In the genomic region with DNA sequence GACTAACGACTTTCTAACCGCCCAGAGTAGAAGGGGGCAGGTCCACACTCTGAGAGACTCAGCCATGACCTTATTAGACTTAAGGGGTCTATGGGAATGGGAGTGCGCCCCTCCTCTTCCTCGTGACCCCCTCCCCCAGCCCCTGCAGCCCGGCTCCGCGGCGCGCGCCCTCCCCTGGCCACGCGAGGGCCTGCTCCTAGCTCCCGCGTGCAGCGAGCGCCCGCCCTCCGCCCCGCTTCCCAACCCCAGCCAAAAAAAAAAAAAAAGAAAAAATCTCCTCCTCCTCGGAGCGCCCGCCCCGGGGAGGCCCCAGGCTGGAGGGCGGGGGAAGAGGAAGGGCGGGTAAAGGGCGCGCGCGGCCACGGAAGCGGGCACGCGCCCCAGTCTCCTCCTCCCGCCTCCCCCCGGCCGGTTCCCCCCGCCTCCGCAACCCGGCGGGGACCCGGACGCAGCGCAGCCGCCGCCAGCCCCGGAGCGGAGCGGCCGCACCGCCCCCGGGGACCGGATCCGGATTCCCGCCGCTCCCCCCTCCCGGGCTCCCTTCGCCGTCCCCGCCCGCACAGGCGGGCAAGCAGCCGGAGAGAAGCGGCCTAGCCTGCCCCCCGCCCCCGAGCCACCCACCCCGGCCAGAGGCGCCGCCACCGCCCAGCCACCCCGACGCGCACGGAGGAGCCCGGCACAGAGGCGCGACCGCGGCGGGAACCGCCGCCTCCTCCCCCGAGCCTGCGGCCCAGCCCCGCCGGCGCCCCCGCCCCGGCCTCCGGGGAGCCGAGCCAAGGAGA, we compare ENCODE assay signal across 8 cellular contexts. TPM values are rescaled to one million over a fixed set of nuclear protein-coding genes. Genes with fewer than 3 reads are reported as not detected.
DNase-seq lines count a peak whose midpoint lies in the region; ATAC-seq and TF ChIP-seq lines count a peak whose summit lies in the region.

No MANE protein-coding gene starts in this region.

- peak overlapping the region; percentile 98 for H2BK15ac ChIP-seq in mesenchymal stem cell (ENCODE audit: low read depth, poor library complexity, severe bottlenecking)

- H3K4me2 ChIP-seq in mesenchymal stem cell (ENCODE audit: low read length, poor library complexity, severe bottlenecking): peak overlapping the region; percentile 91

- H2BK120ac ChIP-seq in mesenchymal stem cell (ENCODE audit: low read depth, low read length): peak overlapping the region; percentile 99

- no peak overlapping the region for H2AK5ac ChIP-seq in mesenchymal stem cell (ENCODE audit: low read length, severe bottlenecking)

- peak overlapping the region; percentile 93 for H2BK5ac ChIP-seq in mesenchymal stem cell (ENCODE audit: low read depth, low read length, poor library complexity, severe bottlenecking)

- H3K4me1 Mint-ChIP-seq in effector memory CD8-positive, alpha-beta T cell (ENCODE audit: low read depth in 2 of 2): peaks cover 41 to 47% of the 10 kb centered on the region in 2 donors

- DNase-seq in BJ (ENCODE audit: low read depth) (no peak), HPDE6-E6E7 (ENCODE audit: extremely low spot score) (peak; percentile 63), NCI-H82 treated with DMSO at 0.1 percent for 48 hours (lab: John Stamatoyannopoulos, UW; ENCODE audit: unreplicated experiment) (peak; percentile 86), mesenchymal stem cell (peak; percentile 94)
- peak; percentile 94 for DNase-seq in activated CD8-positive, alpha-beta memory T cell treated with anti-CD3 and anti-CD28 coated beads for 24 hours
- peak; percentile 80 to 84 (median 83) for DNase-seq in effector memory CD8-positive, alpha-beta T cell
- DNase-seq in stimulated activated CD8-positive, alpha-beta memory T cell treated with anti-CD3 and anti-CD28 coated beads, Interleukin-12 subunit alpha, Interleukin-12 subunit beta, amount 100 ng/mL, for 1 hour (ENCODE audit: low read depth): peak; percentile 77

- peak overlapping the region; percentile 86 to 87 for H3K27ac Mint-ChIP-seq in effector memory CD8-positive, alpha-beta T cell

- TF ChIP-seq CTCF in BJ (IDR thresholded peaks at IDR 0.05; ENCODE audit: insufficient read depth, low read depth, low read length): peak; percentile 54

- ATAC-seq in GM19351 (IDR thresholded peaks at IDR 0.05; ENCODE audit: unreplicated experiment): peak; percentile 23
- ATAC-seq in effector memory CD8-positive, alpha-beta T cell (replicated peaks): peak; percentile 42

- no peaks in the 10 kb centered on the region for H3K9me3 Mint-ChIP-seq in effector memory CD8-positive, alpha-beta T cell

- H3K18ac ChIP-seq in mesenchymal stem cell (ENCODE audit: low read depth in 1 of 2, low read length in 2 of 2): peak overlapping the region; percentile 46 to 83

- peak overlapping the region; percentile 90 for H3K9ac ChIP-seq in mesenchymal stem cell (ENCODE audit: low read length)

- H3K27ac ChIP-seq in mesenchymal stem cell (ENCODE audit: low read length, poor library complexity, severe bottlenecking): peak overlapping the region; percentile 56

- POLR2A ChIA-PET in BJ (lab: Charles Lee): interaction anchor here (0.6 to 1.0 kb wide), 4 partner anchors 32 to 369 kb away, joined by 3 to 8 read pairs (median 6); a partner anchor contains a TSS

- H3K36me3 ChIP-seq in BJ (ENCODE audit: control insufficient read depth, insufficient read depth, low read length) (peaks cover 29% of the 10 kb centered on the region), mesenchymal stem cell (ENCODE audit: control insufficient read depth in 1 of 2, insufficient read depth in 2 of 2, low read depth in 1 of 2, low read length in 2 of 2) (peaks cover 33 to 34% of the 10 kb centered on the region in 2 experiments)

- no peak overlapping the region for H4K8ac ChIP-seq in mesenchymal stem cell (ENCODE audit: low read length)

- peak overlapping the region; percentile 55 to 74 for H3K4me3 Mint-ChIP-seq in effector memory CD8-positive, alpha-beta T cell

- peaks cover 8% of the 10 kb centered on the region for H3K9me3 ChIP-seq in mesenchymal stem cell (ENCODE audit: control insufficient read depth, low read length)

- CTCF ChIA-PET in BJ (lab: Yijun Ruan, JAX): interaction anchor here (0.6 to 2.7 kb wide), 7 partner anchors 9 to 112 kb away, joined by 3 to 12 read pairs (median 6); a partner anchor contains a TSS

- H3K14ac ChIP-seq in mesenchymal stem cell (ENCODE audit: low read length in 2 of 2): peak overlapping the region; percentile 88 to 99

- H2AFZ ChIP-seq in mesenchymal stem cell (ENCODE audit: low read depth, low read length): no peak overlapping the region

- peaks cover 53% of the 10 kb centered on the region for H3K36me3 Mint-ChIP-seq in effector memory CD8-positive, alpha-beta T cell (ENCODE audit: insufficient read depth)

- peak overlapping the region in 1 of 2 experiments; percentile 37 for H3K23ac ChIP-seq in mesenchymal stem cell (ENCODE audit: low read length in 2 of 2)

- H3K27me3 ChIP-seq in BJ (ENCODE audit: control insufficient read depth, insufficient read depth, low read length) (no peaks in the 10 kb centered on the region), mesenchymal stem cell (ENCODE audit: control insufficient read depth in 1 of 2, insufficient read depth in 1 of 2, low read length in 2 of 2) (no peaks in the 10 kb centered on the region)

- 3% methylated on average over 22 of the region's 90 CpGs for WGBS in mesenchymal stem cell

- H3K4me1 ChIP-seq in mesenchymal stem cell (ENCODE audit: control insufficient read depth, insufficient read depth, low read depth, low read length): peaks cover 22% of the 10 kb centered on the region

- no peaks in the 10 kb centered on the region for H3K27me3 Mint-ChIP-seq in effector memory CD8-positive, alpha-beta T cell

- H3K4ac ChIP-seq in mesenchymal stem cell (ENCODE audit: low read depth in 1 of 2, low read length in 2 of 2): peak overlapping the region in 1 of 2 experiments; percentile 62

- no peak overlapping the region for H4K91ac ChIP-seq in mesenchymal stem cell (ENCODE audit: low read length)

- peaks cover 21% of the 10 kb centered on the region for H3K79me1 ChIP-seq in mesenchymal stem cell (replicated peaks; ENCODE audit: low read length, poor library complexity, severe bottlenecking)

- peak overlapping the region in 1 of 2 experiments; percentile 83 for H2BK12ac ChIP-seq in mesenchymal stem cell (ENCODE audit: low read length in 2 of 2)

- H3K4me3 ChIP-seq in BJ (ENCODE audit: low read depth, low read length) (peak overlapping the region; percentile 92), mesenchymal stem cell (ENCODE audit: insufficient read depth in 1 of 2, low read depth in 1 of 2, low read length in 2 of 2) (peak overlapping the region; percentile 80 to 95)

RNA-seq across cellular contexts. Expression of a gene that starts 0.9 kb away (rescaled TPM):
- polyA plus RNA-seq in BJ (2011; rRNA removed): 19.8 and 21.1 TPM in 2 replicates
- polyA minus RNA-seq in BJ (2011; rRNA and poly(A)+ RNA removed): 18.7 TPM in 2 replicates
- polyA plus RNA-seq in mesenchymal stem cell (2013, experiment 1 of 2): 47.3 TPM
- polyA plus RNA-seq in mesenchymal stem cell (2013, experiment 2 of 2): 45.8 TPM

RNA-seq across cellular contexts. Expression of a gene that starts 18.9 kb away (rescaled TPM):
- 47.0 and 53.9 TPM in 2 replicates for polyA plus RNA-seq in BJ (2011; rRNA removed)
- polyA minus RNA-seq in BJ (2011; rRNA and poly(A)+ RNA removed): 35.2 and 50.0 TPM in 2 replicates
- 44.2 TPM for polyA plus RNA-seq in mesenchymal stem cell (2013, experiment 1 of 2)
- 42.8 TPM for polyA plus RNA-seq in mesenchymal stem cell (2013, experiment 2 of 2)

RNA-seq across cellular contexts. Expression of a gene that starts 31.8 kb away (rescaled TPM):
- 43.8 and 64.0 TPM in 2 replicates for polyA plus RNA-seq in BJ (2011; rRNA removed)
- polyA minus RNA-seq in BJ (2011; rRNA and poly(A)+ RNA removed): 23.4 and 24.8 TPM in 2 replicates
- 26.9 TPM for polyA plus RNA-seq in mesenchymal stem cell (2013, experiment 1 of 2)
- 27.2 TPM for polyA plus RNA-seq in mesenchymal stem cell (2013, experiment 2 of 2)

RNA-seq across cellular contexts. Expression of a gene that starts 48.0 kb away (rescaled TPM):
- polyA plus RNA-seq in BJ (2011; rRNA removed): 0.04 TPM in 1 of 2 replicates, not detected in the other
- 0.10 TPM in 1 of 2 replicates, not detected in the other for polyA minus RNA-seq in BJ (2011; rRNA and poly(A)+ RNA removed)
- polyA plus RNA-seq in mesenchymal stem cell (2013, experiment 1 of 2): 0.07 TPM
- polyA plus RNA-seq in mesenchymal stem cell (2013, experiment 2 of 2): 0.05 TPM

RNA-seq across cellular contexts. Expression of a gene that starts 49.4 kb away (rescaled TPM):
- not detected in 2 replicates for polyA plus RNA-seq in BJ (2011; rRNA removed)
- polyA minus RNA-seq in BJ (2011; rRNA and poly(A)+ RNA removed): not detected in 2 replicates
- not detected for polyA plus RNA-seq in mesenchymal stem cell (2013, experiment 1 of 2)
- polyA plus RNA-seq in mesenchymal stem cell (2013, experiment 2 of 2): not detected
